23 cellular contexts compared by ENCODE assay signal in genomic region chr1:113423826-113424225, GRCh38. TPM values are rescaled to one million over a fixed set of nuclear protein-coding genes. Genes with fewer than 3 reads are reported as not detected.
DNase-seq lines count a peak whose midpoint lies in the region; TF ChIP-seq lines count a peak whose summit lies in the region.
"Had no signal": no experiment of that assay in that cellular context is flagged by ENCODE, and none has a peak within 500 bp of the region (broad histone marks: within the 10 kb centered on the region; RNA-seq: fewer than 3 reads in every experiment).

No MANE protein-coding gene starts in this region.

- no peak overlapping the region for H3K4me2 ChIP-seq in neuronal stem cell (ENCODE audit: insufficient read depth, low read length, poor library complexity, severe bottlenecking)
- H3K4me2 ChIP-seq: BLaER1 treated with 17β-estradiol and CSF1 and Interleukin-3, amounts not matched to agents 10 nM and 100 nM had no signal

- no peak overlapping the region for H2AK5ac ChIP-seq in neuronal stem cell (ENCODE audit: low read depth, low read length)

- H3K4me3 Mint-ChIP-seq in chondrocyte (ENCODE audit: unreplicated experiment): no peak overlapping the region
- H3K4me3 Mint-ChIP-seq: B cell; CD4-positive, alpha-beta T cell; CD8-positive, alpha-beta T cell had no signal

- H4K8ac ChIP-seq in neuronal stem cell (ENCODE audit: low read depth, low read length): no peak overlapping the region

- no peak overlapping the region for H3K23ac ChIP-seq in neuronal stem cell (ENCODE audit: low read depth, low read length, poor library complexity)

- H3K27me3 ChIP-seq in H7 (ENCODE audit: control insufficient read depth, insufficient read depth, low read length) (no peaks in the 10 kb centered on the region), neuronal stem cell (ENCODE audit: control insufficient read depth in 3 of 3, insufficient read depth in 3 of 3, low read depth in 1 of 3, low read length in 3 of 3) (no peaks in the 10 kb centered on the region)
- H3K27me3 ChIP-seq: BLaER1 treated with 17β-estradiol and CSF1 and Interleukin-3, amounts not matched to agents 10 nM and 100 nM had no signal

- H3K14ac ChIP-seq in neuronal stem cell (ENCODE audit: low read length): no peak overlapping the region

- peaks cover 5% of the 10 kb centered on the region for H3K79me1 ChIP-seq in neuronal stem cell (ENCODE audit: low read depth, low read length)

- H3K9ac ChIP-seq in neuronal stem cell (ENCODE audit: low read depth, low read length, poor library complexity): peak overlapping the region; percentile 37
- H3K9ac ChIP-seq: BLaER1 treated with 17β-estradiol and CSF1 and Interleukin-3, amounts not matched to agents 10 nM and 100 nM had no signal

- no peaks in the 10 kb centered on the region for H3K27me3 Mint-ChIP-seq in chondrocyte (ENCODE audit: low read depth)
- H3K27me3 Mint-ChIP-seq: CD4-positive, alpha-beta T cell had no signal

- TF ChIP-seq CTCF in chondrocyte (IDR thresholded peaks at IDR 0.05): no peak

- H2BK15ac ChIP-seq in neuronal stem cell (ENCODE audit: low read length): no peak overlapping the region

- no peak overlapping the region for H3K4me3 ChIP-seq in H7 (ENCODE audit: insufficient read depth, low read depth, low read length)
- no peak overlapping the region for H3K4me3 ChIP-seq in neuronal stem cell (ENCODE audit: low read length in 2 of 2)
- H3K4me3 ChIP-seq: BLaER1 treated with 17β-estradiol and CSF1 and Interleukin-3, amounts not matched to agents 10 nM and 100 nM; GM12878 had no signal

- no peak overlapping the region for H4K91ac ChIP-seq in neuronal stem cell (ENCODE audit: low read depth, low read length, poor library complexity)

- peaks cover 3 to 15% of the 10 kb centered on the region in 2 donors for H3K9me3 ChIP-seq in neuronal stem cell (replicated peaks in 1 of 2; ENCODE audit: control insufficient read depth in 2 of 2, insufficient read depth in 1 of 2, low read depth in 1 of 2, low read length in 2 of 2)
- H3K9me3 ChIP-seq: Caco-2 had no signal

- no peak overlapping the region for H3K18ac ChIP-seq in neuronal stem cell (ENCODE audit: low read length)

- no CpG with 5 or more reads among the region's 14 CpGs for WGBS in neuronal stem cell (ENCODE audit: extremely low coverage in 2 of 2, insufficient read length in 2 of 2, insufficient replicate concordance in 1 of 2), 2 donors

- no peak overlapping the region for H2BK5ac ChIP-seq in neuronal stem cell (ENCODE audit: low read length)

- H3K4ac ChIP-seq in neuronal stem cell (ENCODE audit: low read length): no peak overlapping the region

- H2BK120ac ChIP-seq in neuronal stem cell (ENCODE audit: low read depth, low read length): no peak overlapping the region

- H3K4me1 Mint-ChIP-seq in chondrocyte (ENCODE audit: low read depth): no peaks in the 10 kb centered on the region
- H3K4me1 Mint-ChIP-seq: B cell had no signal

- DNase-seq in H7 (peak; percentile 5), chondrocyte (ENCODE audit: low spot score) (peak; percentile 82), neuronal stem cell (ENCODE audit: low spot score) (no peak), D341Med (ENCODE audit: low spot score) (no peak), NCI-H226 (no peak), Ammon's horn (ENCODE audit: low spot score) (no peak)
- DNase-seq: 8988T; ACHN; Caco-2; Calu3; CD4-positive, alpha-beta T cell; CD8-positive, alpha-beta T cell; DMS 273 treated with DMSO at 0.1 percent for 48 hours; DMS153; DMS53; DMS79; DND-41; EL; GDM1 had no signal

- H3K4me1 ChIP-seq in neuronal stem cell (ENCODE audit: control insufficient read depth in 2 of 2, insufficient read depth in 1 of 2, low read depth in 1 of 2, low read length in 2 of 2): no peaks in the 10 kb centered on the region
- H3K4me1 ChIP-seq: BLaER1 treated with 17β-estradiol and CSF1 and Interleukin-3, amounts not matched to agents 10 nM and 100 nM; Caco-2 had no signal

- no peak overlapping the region for H3K27ac ChIP-seq in neuronal stem cell (replicated peaks; ENCODE audit: low read length)
- H3K27ac ChIP-seq: BLaER1 treated with 17β-estradiol and CSF1 and Interleukin-3, amounts not matched to agents 10 nM and 100 nM; C4-2B had no signal

- no peak overlapping the region for H2BK12ac ChIP-seq in neuronal stem cell (ENCODE audit: low read length)

- H3K36me3 Mint-ChIP-seq in chondrocyte (ENCODE audit: low read depth): peaks cover 11% of the 10 kb centered on the region
- H3K36me3 Mint-ChIP-seq: CD8-positive, alpha-beta T cell had no signal

- H3K27ac Mint-ChIP-seq in chondrocyte (ENCODE audit: unreplicated experiment): no peak overlapping the region
- H3K27ac Mint-ChIP-seq: B cell; CD4-positive, alpha-beta T cell; CD8-positive, alpha-beta T cell had no signal

- H3K9me3 Mint-ChIP-seq in chondrocyte (ENCODE audit: low read depth): peaks cover 16% of the 10 kb centered on the region

- H3K36me3 ChIP-seq in H7 (replicated peaks; ENCODE audit: control insufficient read depth, insufficient read depth, low read length) (no peaks in the 10 kb centered on the region), neuronal stem cell (replicated peaks in 1 of 2; ENCODE audit: control insufficient read depth in 2 of 2, insufficient read depth in 2 of 2, low read length in 2 of 2) (no peaks in the 10 kb centered on the region)

- no peak overlapping the region for H2AFZ ChIP-seq in neuronal stem cell (ENCODE audit: low read length)

RNA-seq across cellular contexts. Expression of gene MAGI3, which starts 33.5 kb away (rescaled TPM):
- 12.8 and 15.2 TPM in 2 replicates for total RNA-seq in H7 (2014; rRNA removed; shearing (Covaris generic))
- total RNA-seq in chondrocyte: 8.8 to 11.8 TPM (median 9.0 TPM) in 3 replicates
- 9.2 TPM for polyA plus RNA-seq in neuronal stem cell (2013, experiment 1 of 2)
- polyA plus RNA-seq in neuronal stem cell (2013, experiment 2 of 2): 8.8 TPM

Comparison
In these comparisons a context has a peak if more than half of its experiments do, and no peak if none do; other contexts are left out.
1. DNase-seq: peak in H7 (single experiment) and chondrocyte (single experiment); none in neuronal stem cell (single experiment), D341Med (single experiment), NCI-H226 (single experiment) and Ammon's horn (single experiment).